ENCODE assay signal across 30 cellular contexts in the genomic region with DNA sequence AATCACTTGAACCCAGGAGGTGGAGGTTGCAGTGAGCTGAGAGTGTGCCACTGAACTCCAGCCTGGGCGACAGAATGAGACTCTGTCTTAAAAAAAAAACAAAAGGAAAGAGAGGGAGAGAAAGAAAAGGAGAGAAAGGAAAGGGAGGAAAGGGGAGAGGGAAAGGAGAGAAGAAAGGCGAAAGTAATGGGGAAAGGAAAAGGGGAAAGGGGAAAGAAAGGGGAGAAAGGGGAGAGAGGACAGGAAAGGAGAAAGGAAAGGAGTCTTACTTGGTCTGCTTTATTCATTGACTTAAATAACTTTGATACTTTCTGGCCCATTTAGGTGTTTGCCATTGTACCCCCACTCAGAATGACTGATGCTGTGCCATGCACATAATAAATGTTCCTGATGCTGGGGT.
"Had no signal": no experiment of that assay in that cellular context is flagged by ENCODE, and none has a peak within 500 bp of the region (broad histone marks: within the 10 kb centered on the region; RNA-seq: fewer than 3 reads in every experiment).

No MANE protein-coding gene starts in this region.

- H3K9me3 Mint-ChIP-seq: natural killer cell; nephron; neural progenitor cell; stimulated activated naive B cell treated with anti-CD40 and anti-IgM and Interleukin-4, amounts not matched to agents 10 μg/mL and 1 μg/mL and 100 μg/mL, for 72 hours; stimulated activated naive CD8-positive, alpha-beta T cell treated with anti-CD3 and anti-CD28 coated beads, Interleukin-15, Interleukin-2, amounts not matched to agents 100 ng/mL and 50 ng/mL, for 24 hours had no signal

- H3K27me3 ChIP-seq: neural progenitor cell, ovary, spleen, stomach, thyroid gland, tibial nerve, upper lobe of left lung, vagina had no signal

- H3K4me1 ChIP-seq: neural progenitor cell, parathyroid adenoma, vagina had no signal

- H3K4me3 ChIP-seq: neural progenitor cell, ovary, psoas muscle, skin epidermis, smooth muscle cell, spleen, stomach, thoracic aorta, thyroid gland, tibial nerve, upper lobe of left lung, vagina had no signal

- ATAC-seq: natural killer cell; psoas muscle; right cardiac atrium; sciatic nerve; stimulated activated naive B cell treated with anti-CD40 and anti-IgM and Interleukin-4, amounts not matched to agents 10 μg/mL and 1 μg/mL and 100 μg/mL, for 72 hours had no signal

- FAIRE-seq: urothelium cell line had no signal

- H3K36me3 Mint-ChIP-seq: natural killer cell had no signal

- H3K4me1 Mint-ChIP-seq: nephron, neural progenitor cell had no signal

- H3K27me3 Mint-ChIP-seq: progenitor cell of endocrine pancreas; stimulated activated naive B cell treated with anti-CD40 and anti-IgM and Interleukin-4, amounts not matched to agents 10 μg/mL and 1 μg/mL and 100 μg/mL, for 72 hours; stimulated activated naive CD8-positive, alpha-beta T cell treated with anti-CD3 and anti-CD28 coated beads, Interleukin-15, Interleukin-2, amounts not matched to agents 100 ng/mL and 50 ng/mL, for 24 hours had no signal

- H2AFZ ChIP-seq: neural progenitor cell, parathyroid adenoma had no signal

- H3K79me2 ChIP-seq: parathyroid adenoma had no signal

- H3K4me2 ChIP-seq: neural progenitor cell, smooth muscle cell had no signal

- H3K27ac ChIP-seq: neural progenitor cell, ovary, parathyroid adenoma, psoas muscle, skin epidermis, spleen, stomach, thoracic aorta, thyroid gland, tibial nerve, upper lobe of left lung, vagina had no signal

- H3K9ac ChIP-seq: neural progenitor cell, parathyroid adenoma had no signal

- H3K4me3 Mint-ChIP-seq: natural killer cell; nephron; neural progenitor cell; stimulated activated naive B cell treated with anti-CD40 and anti-IgM and Interleukin-4, amounts not matched to agents 10 μg/mL and 1 μg/mL and 100 μg/mL, for 72 hours; stimulated activated naive CD8-positive, alpha-beta T cell treated with anti-CD3 and anti-CD28 coated beads, Interleukin-15, Interleukin-2, amounts not matched to agents 100 ng/mL and 50 ng/mL, for 24 hours had no signal

- H3K27ac Mint-ChIP-seq: natural killer cell; nephron; neural progenitor cell; progenitor cell of endocrine pancreas; stimulated activated naive B cell treated with anti-CD40 and anti-IgM and Interleukin-4, amounts not matched to agents 10 μg/mL and 1 μg/mL and 100 μg/mL, for 72 hours; stimulated activated naive CD8-positive, alpha-beta T cell treated with anti-CD3 and anti-CD28 coated beads, Interleukin-15, Interleukin-2, amounts not matched to agents 100 ng/mL and 50 ng/mL, for 24 hours had no signal

- H3K9me3 ChIP-seq: ovary, psoas muscle, spleen, stomach, thoracic aorta, thyroid gland, tibial nerve, upper lobe of left lung, vagina had no signal

- H3K36me3 ChIP-seq: ovary had no signal

- DNase-seq: natural killer cell; occipital lobe; ovary; posterior cingulate gyrus; psoas muscle; right cardiac atrium; spleen; stimulated activated CD4-positive, alpha-beta T cell treated with anti-CD3 and anti-CD28 coated beads, Interleukin-12 subunit alpha, Interleukin-12 subunit beta, amount 100 ng/mL, for 4 hours; stimulated activated CD4-positive, alpha-beta T cell treated with anti-CD3 and anti-CD28 coated beads, Interleukin-1b, Interleukin-23, amount 100 ng/mL, for 48 hours; stimulated activated CD4-positive, alpha-beta T cell treated with anti-CD3 and anti-CD28 coated beads, Interleukin-4, amount 100 ng/mL, for 1 hour; stimulated activated CD4-positive, alpha-beta T cell treated with anti-CD3 and anti-CD28 coated beads, Interleukin-4, amount 100 ng/mL, for 4 hours; stimulated activated CD8-positive, alpha-beta memory T cell treated with anti-CD3 and anti-CD28 coated beads, Interleukin-4, amount 100 ng/mL, for 48 hours; stimulated activated naive B cell treated with anti-CD40 and anti-IgM and Interleukin-4, amounts not matched to agents 10 μg/mL and 1 μg/mL and 100 μg/mL, for 72 hours; stimulated activated naive CD4-positive, alpha-beta T cell treated with Interleukin-2 at 50 U/mL for 16 hours; stomach; thyroid gland; trophoblast cell; upper lobe of left lung had no signal
